In genomic region chr1:161314201-161314981, GRCh38 we compare ENCODE assay signal across 8 cellular contexts. TPM values are rescaled to one million over a fixed set of nuclear protein-coding genes. Genes with fewer than 3 reads are reported as not detected.
A peak's percentile ranks its signal among the peaks of the same experiment; 100 is the strongest.
DNase-seq lines count a peak whose midpoint lies in the region; ATAC-seq and TF ChIP-seq lines count a peak whose summit lies in the region.

A gene with protein sequence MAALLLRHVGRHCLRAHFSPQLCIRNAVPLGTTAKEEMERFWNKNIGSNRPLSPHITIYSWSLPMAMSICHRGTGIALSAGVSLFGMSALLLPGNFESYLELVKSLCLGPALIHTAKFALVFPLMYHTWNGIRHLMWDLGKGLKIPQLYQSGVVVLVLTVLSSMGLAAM (plus strand): TSS chr1:161314381. CDS start chr1:161314406, 25 bp downstream.

- H3K9me3 Mint-ChIP-seq in nephron = no peaks in the 10 kb centered on the region
- H3K9me3 Mint-ChIP-seq in stimulated activated naive CD8-positive, alpha-beta T cell treated with anti-CD3 and anti-CD28 coated beads, Interleukin-15, Interleukin-2, amounts not matched to agents 100 ng/mL and 50 ng/mL, for 24 hours = no peaks in the 10 kb centered on the region

- no peaks in the 10 kb centered on the region for H3K9me2 ChIP-seq in GM23248 (ENCODE audit: insufficient read depth)

- no peaks in the 10 kb centered on the region for H3K36me3 ChIP-seq in GM23248 (ENCODE audit: low read depth)
- peaks cover 10% of the 10 kb centered on the region for H3K36me3 ChIP-seq in RWPE2 (ENCODE audit: low read depth)

- H3K9me3 ChIP-seq in GM23248 (ENCODE audit: low read depth) = no peaks in the 10 kb centered on the region
- no peaks in the 10 kb centered on the region for H3K9me3 ChIP-seq in RWPE2 (ENCODE audit: severe bottlenecking)

- peak within 1 kb of the TSS; percentile 95 to 98 (median 95) for H3K4me3 Mint-ChIP-seq in nephron
- H3K4me3 Mint-ChIP-seq in stimulated activated naive CD8-positive, alpha-beta T cell treated with anti-CD3 and anti-CD28 coated beads, Interleukin-15, Interleukin-2, amounts not matched to agents 100 ng/mL and 50 ng/mL, for 24 hours = peak within 1 kb of the TSS; percentile 95

- H3K27ac Mint-ChIP-seq in nephron = peak within 1 kb of the TSS; percentile 89 to 98 (median 98)
- peak within 1 kb of the TSS; percentile 89 for H3K27ac Mint-ChIP-seq in stimulated activated naive CD8-positive, alpha-beta T cell treated with anti-CD3 and anti-CD28 coated beads, Interleukin-15, Interleukin-2, amounts not matched to agents 100 ng/mL and 50 ng/mL, for 24 hours

- H3K4me3 ChIP-seq in GM23248 (peak within 1 kb of the TSS; percentile 86), RWPE2 (ENCODE audit: severe bottlenecking) (peak within 1 kb of the TSS; percentile 66), fibroblast of the aortic adventitia (ENCODE audit: low read depth, low read length) (peak within 1 kb of the TSS; percentile 93)

- in situ Hi-C loops in GM23248 (cut with MboI) = no loop called here

- H2AFZ ChIP-seq in GM23248 = peak within 1 kb of the TSS; percentile 99

- peaks cover 4% of the 10 kb centered on the region for H3K27me3 Mint-ChIP-seq in nephron (ENCODE audit: low read depth)
- H3K27me3 Mint-ChIP-seq in stimulated activated naive CD8-positive, alpha-beta T cell treated with anti-CD3 and anti-CD28 coated beads, Interleukin-15, Interleukin-2, amounts not matched to agents 100 ng/mL and 50 ng/mL, for 24 hours = no peaks in the 10 kb centered on the region

- H3F3A ChIP-seq in GM23248 (ENCODE audit: insufficient read depth) = no peaks in the 10 kb centered on the region

- H3K4me1 ChIP-seq in GM23248 (ENCODE audit: insufficient read depth) (peaks cover 7% of the 10 kb centered on the region), RWPE2 (ENCODE audit: insufficient read depth, poor library complexity, severe bottlenecking) (no peaks in the 10 kb centered on the region)

- peak; percentile 43; the same call in 1 of the 2 replicates for TF ChIP-seq CTCF in LNCAP (IDR thresholded peaks at IDR 0.05)
- peak; percentile 42 for TF ChIP-seq CTCF in RWPE2 (IDR thresholded peaks at IDR 0.05; ENCODE audit: poor library complexity, severe bottlenecking)
- peak; percentile 59 for TF ChIP-seq CTCF in fibroblast of the aortic adventitia (IDR thresholded peaks at IDR 0.05; ENCODE audit: insufficient read depth, low read length)
- peak; percentile 15 to 33 (median 23) for TF ChIP-seq CTCF in nephron (IDR thresholded peaks at IDR 0.05; ENCODE audit: unreplicated experiment in 3 of 3)

- peaks cover 24% of the 10 kb centered on the region for H3K4me1 Mint-ChIP-seq in nephron
- H3K4me1 Mint-ChIP-seq in stimulated activated naive CD8-positive, alpha-beta T cell treated with anti-CD3 and anti-CD28 coated beads, Interleukin-15, Interleukin-2, amounts not matched to agents 100 ng/mL and 50 ng/mL, for 24 hours (ENCODE audit: low read depth) = peaks cover 19% of the 10 kb centered on the region

- H3K9ac ChIP-seq in GM23248 = peak within 1 kb of the TSS; percentile 98

- no peaks in the 10 kb centered on the region for H4K20me1 ChIP-seq in GM23248 (ENCODE audit: insufficient read depth)

- peak; percentile 94 for ATAC-seq in RWPE2 (ENCODE audit: low read depth)

- peaks cover 45% of the 10 kb centered on the region for H3K79me2 ChIP-seq in GM23248 (ENCODE audit: insufficient read depth)

- peak within 1 kb of the TSS; percentile 94 for H3K27ac ChIP-seq in GM23248
- peak within 1 kb of the TSS; percentile 52 for H3K27ac ChIP-seq in RWPE2 (ENCODE audit: poor library complexity, severe bottlenecking)

- H3K27me3 ChIP-seq in GM23248 (replicated peaks; ENCODE audit: insufficient read depth) = no peaks in the 10 kb centered on the region
- H3K27me3 ChIP-seq in RWPE2 (ENCODE audit: insufficient read depth, poor library complexity, severe bottlenecking) = no peaks in the 10 kb centered on the region

- WGBS in GM23248 (ENCODE audit: low coverage in 1 of 2, low lambda C conversion rate in 2 of 2, missing lambda C conversion rate in 2 of 2), 2 experiments = 1% methylated on average over 43 to 45 of the region's 45 CpGs

- H3K4me2 ChIP-seq in GM23248 (ENCODE audit: unreplicated experiment) = peak within 1 kb of the TSS; percentile 95

- DNase-seq in ELF-1 (ENCODE audit: low read depth, low spot score) = peak; percentile 96
- DNase-seq in GM23248 = peak; percentile 95
- no peak for DNase-seq in RWPE2 (ENCODE audit: low spot score)
- peak; percentile 87 for DNase-seq in activated effector memory CD4-positive, alpha-beta T cell treated with Interleukin-2 at 50 U/mL for 16 hours
- DNase-seq in fibroblast of the aortic adventitia (ENCODE audit: low read depth) = peak; percentile 89

- H3K36me3 Mint-ChIP-seq in nephron (ENCODE audit: low read depth) = no peaks in the 10 kb centered on the region
- no peaks in the 10 kb centered on the region for H3K36me3 Mint-ChIP-seq in stimulated activated naive CD8-positive, alpha-beta T cell treated with anti-CD3 and anti-CD28 coated beads, Interleukin-15, Interleukin-2, amounts not matched to agents 100 ng/mL and 50 ng/mL, for 24 hours (ENCODE audit: low read depth)

RNA-seq across cellular contexts. Expression of the gene that starts here (rescaled TPM):
- 17.4 and 39.2 TPM in 2 replicates for total RNA-seq in GM23248 (2014; rRNA removed; shearing (Covaris generic))
- 175 and 211 TPM in 2 replicates for polyA plus RNA-seq in GM23248 (2016; fragmentation: Nextera tagmentation; extraction: Ambion mirVana)
- total RNA-seq in fibroblast of the aortic adventitia (ENCODE audit: low replicate concordance) = 52.1 and 56.5 TPM in 2 replicates
